Comparison of ENCODE assay signal across 20 cellular contexts in genomic region chr3:58102371-58102750, GRCh38.
DNase-seq lines count a peak whose midpoint lies in the region; ATAC-seq and TF ChIP-seq lines count a peak whose summit lies in the region.
"Had no signal": no experiment of that assay in that cellular context is flagged by ENCODE, and none has a peak within 500 bp of the region (broad histone marks: within the 10 kb centered on the region; RNA-seq: fewer than 3 reads in every experiment).

No MANE protein-coding gene starts in this region.

- H3K4me3 Mint-ChIP-seq in activated CD8-positive, alpha-beta memory T cell treated with anti-CD3 and anti-CD28 coated beads, Interleukin-2, amount 10 ng/mL, durations not matched to agents 7 days and 5 days: no peak overlapping the region
- no peak overlapping the region for H3K4me3 Mint-ChIP-seq in osteocyte (ENCODE audit: unreplicated experiment)
- H3K4me3 Mint-ChIP-seq: activated CD4-positive, alpha-beta T cell treated with anti-CD3 and anti-CD28 coated beads, Interleukin-2, amount 10 ng/mL, durations not matched to agents 24 days and 14 days; activated T-cell treated with anti-CD3 and anti-CD28 coated beads, Interleukin-2, amount 50 U/mL, for 4 hours; IgD-negative memory B cell had no signal

- CTCF ChIA-PET in activated CD8-positive, alpha-beta memory T cell treated with anti-CD3 and anti-CD28 coated beads, Interleukin-2, amount 10 ng/mL, durations not matched to agents 7 days and 5 days (lab: Charles Lee): no interaction called here

- ATAC-seq in activated CD8-positive, alpha-beta memory T cell treated with anti-CD3 and anti-CD28 coated beads, Interleukin-2, amount 10 ng/mL, durations not matched to agents 7 days and 5 days: no peak
- ATAC-seq in upper lobe of left lung (ENCODE audit: low FRiP score in 2 of 2) (no peak), GM19324 (IDR thresholded peaks at IDR 0.05; ENCODE audit: low FRiP score, unreplicated experiment) (no peak)
- ATAC-seq: activated naive CD4-positive, alpha-beta T cell treated with anti-CD3 and anti-CD28 coated beads, Interleukin-2, amount 50 U/mL, for 72 hours; activated T-cell treated with anti-CD3 and anti-CD28 coated beads, Interleukin-2, amount 50 U/mL, for 4 hours; Panc1; SK-N-SH treated with all-trans-retinoic acid at 6 μM for 48 hours had no signal

- peak overlapping the region; percentile 8 for H3K27ac Mint-ChIP-seq in activated CD8-positive, alpha-beta memory T cell treated with anti-CD3 and anti-CD28 coated beads, Interleukin-2, amount 10 ng/mL, durations not matched to agents 7 days and 5 days
- H3K27ac Mint-ChIP-seq in osteocyte (ENCODE audit: unreplicated experiment): peak overlapping the region; percentile 12
- H3K27ac Mint-ChIP-seq: activated CD4-positive, alpha-beta T cell treated with anti-CD3 and anti-CD28 coated beads, Interleukin-2, amount 10 ng/mL, durations not matched to agents 24 days and 14 days; IgD-negative memory B cell had no signal

- TF ChIP-seq EP300 in upper lobe of left lung (IDR thresholded peaks at IDR 0.05): no peak

- peak overlapping the region in 3 of 4 donors; percentile 2 to 50 (median 19) for H3K27ac ChIP-seq in upper lobe of left lung
- H3K27ac ChIP-seq: right atrium auricular region, tibial artery had no signal

- H3K27me3 ChIP-seq in upper lobe of left lung: no peaks in the 10 kb centered on the region
- H3K27me3 ChIP-seq: right atrium auricular region, tibial artery had no signal

- TF ChIP-seq CTCF in fibroblast of the aortic adventitia (IDR thresholded peaks at IDR 0.05; ENCODE audit: insufficient read depth, low read length) (no peak), osteocyte (IDR thresholded peaks at IDR 0.05) (no peak), upper lobe of left lung (IDR thresholded peaks at IDR 0.05) (no peak)

- 81% methylated on average over 4 of the region's 4 CpGs for WGBS in upper lobe of left lung, 2 donors

- H3K9me3 Mint-ChIP-seq in activated CD8-positive, alpha-beta memory T cell treated with anti-CD3 and anti-CD28 coated beads, Interleukin-2, amount 10 ng/mL, durations not matched to agents 7 days and 5 days (ENCODE audit: low read depth): no peaks in the 10 kb centered on the region
- H3K9me3 Mint-ChIP-seq in osteocyte (ENCODE audit: unreplicated experiment): no peaks in the 10 kb centered on the region
- H3K9me3 Mint-ChIP-seq: activated CD4-positive, alpha-beta T cell treated with anti-CD3 and anti-CD28 coated beads, Interleukin-2, amount 10 ng/mL, durations not matched to agents 24 days and 14 days; activated naive CD4-positive, alpha-beta T cell treated with anti-CD3 and anti-CD28 coated beads, Interleukin-2, amount 50 U/mL, for 72 hours; activated T-cell treated with anti-CD3 and anti-CD28 coated beads, Interleukin-2, amount 50 U/mL, for 4 hours; IgD-negative memory B cell had no signal

- peaks cover 6% of the 10 kb centered on the region for H3K36me3 Mint-ChIP-seq in activated CD8-positive, alpha-beta memory T cell treated with anti-CD3 and anti-CD28 coated beads, Interleukin-2, amount 10 ng/mL, durations not matched to agents 7 days and 5 days
- H3K36me3 Mint-ChIP-seq in osteocyte (ENCODE audit: unreplicated experiment): peaks cover 44% of the 10 kb centered on the region

- DNase-seq in activated CD8-positive, alpha-beta memory T cell treated with anti-CD3 and anti-CD28 coated beads, Interleukin-2, amount 10 ng/mL, durations not matched to agents 7 days and 5 days: no peak
- DNase-seq in activated CD8-positive, alpha-beta memory T cell treated with anti-CD3 and anti-CD28 coated beads, Interleukin-2, amount 50 U/mL, for 4 hours: no peak
- DNase-seq in fibroblast of the aortic adventitia (ENCODE audit: low read depth) (peak; percentile 45), osteocyte (ENCODE audit: extremely low spot score, unreplicated experiment) (no peak), upper lobe of left lung (no peak), RKO (ENCODE audit: low spot score) (no peak), D341Med (ENCODE audit: low spot score) (no peak)
- DNase-seq: activated CD4-positive, alpha-beta T cell treated with anti-CD3 and anti-CD28 coated beads, Interleukin-2, amount 10 ng/mL, durations not matched to agents 24 days and 14 days; activated T-cell treated with anti-CD3 and anti-CD28 coated beads, Interleukin-2, amount 50 U/mL, for 4 hours; NCI-H1048; NCI-H748 treated with DMSO at 0.1 percent for 48 hours; stimulated activated CD4-positive, alpha-beta T cell treated with anti-CD3 and anti-CD28 coated beads, Interleukin-1b, Interleukin-23, amount 100 ng/mL, for 48 hours; tibial artery had no signal

- peaks cover 3 to 96% (median 35%) of the 10 kb centered on the region in 4 donors for H3K36me3 ChIP-seq in upper lobe of left lung

- no peak overlapping the region for H3K4me3 ChIP-seq in fibroblast of the aortic adventitia (ENCODE audit: low read depth, low read length)
- H3K4me3 ChIP-seq in upper lobe of left lung: no peak overlapping the region
- H3K4me3 ChIP-seq: lung, right atrium auricular region, tibial artery had no signal

- H3K4me1 Mint-ChIP-seq in activated CD8-positive, alpha-beta memory T cell treated with anti-CD3 and anti-CD28 coated beads, Interleukin-2, amount 10 ng/mL, durations not matched to agents 7 days and 5 days: peaks cover 7% of the 10 kb centered on the region
- no peaks in the 10 kb centered on the region for H3K4me1 Mint-ChIP-seq in osteocyte (ENCODE audit: unreplicated experiment)
- H3K4me1 Mint-ChIP-seq: activated CD4-positive, alpha-beta T cell treated with anti-CD3 and anti-CD28 coated beads, Interleukin-2, amount 10 ng/mL, durations not matched to agents 24 days and 14 days; IgD-negative memory B cell had no signal

- H3K4me1 ChIP-seq in upper lobe of left lung: peaks cover 0 to 21% (median 5%) of the 10 kb centered on the region in 4 donors
- H3K4me1 ChIP-seq: right atrium auricular region had no signal

- H3K27me3 Mint-ChIP-seq in activated CD8-positive, alpha-beta memory T cell treated with anti-CD3 and anti-CD28 coated beads, Interleukin-2, amount 10 ng/mL, durations not matched to agents 7 days and 5 days: no peaks in the 10 kb centered on the region
- H3K27me3 Mint-ChIP-seq in osteocyte (ENCODE audit: unreplicated experiment): no peaks in the 10 kb centered on the region
- H3K27me3 Mint-ChIP-seq: activated CD4-positive, alpha-beta T cell treated with anti-CD3 and anti-CD28 coated beads, Interleukin-2, amount 10 ng/mL, durations not matched to agents 24 days and 14 days; IgD-negative memory B cell had no signal

- no peak for TF ChIP-seq POLR2A in upper lobe of left lung (IDR thresholded peaks at IDR 0.05)

- no peaks in the 10 kb centered on the region for H3K9me3 ChIP-seq in upper lobe of left lung
- H3K9me3 ChIP-seq: right atrium auricular region, tibial artery had no signal
